Comparison of ENCODE assay signal across 14 cellular contexts in genomic region chr7:127589901-127590300, GRCh38. TPM values are rescaled to one million over a fixed set of nuclear protein-coding genes. Genes with fewer than 3 reads are reported as not detected.
DNase-seq lines count a peak whose midpoint lies in the region; ATAC-seq lines count a peak whose summit lies in the region.
"Had no signal": no experiment of that assay in that cellular context is flagged by ENCODE, and none has a peak within 500 bp of the region (broad histone marks: within the 10 kb centered on the region; RNA-seq: fewer than 3 reads in every experiment).

No MANE protein-coding gene starts in this region.

- H3K4me1 Mint-ChIP-seq in activated naive CD8-positive, alpha-beta T cell treated with anti-CD3 and anti-CD28 coated beads, Interleukin-2, amount 50 U/mL, for 24 hours: peaks cover 33% of the 10 kb centered on the region
- H3K4me1 Mint-ChIP-seq in naive thymus-derived CD4-positive, alpha-beta T cell: peaks cover 26 to 49% (median 40%) of the 10 kb centered on the region in 7 donors

- H3K36me3 Mint-ChIP-seq in activated naive CD8-positive, alpha-beta T cell treated with anti-CD3 and anti-CD28 coated beads, Interleukin-2, amount 50 U/mL, for 24 hours (ENCODE audit: low read depth): peaks cover 14% of the 10 kb centered on the region
- H3K36me3 Mint-ChIP-seq in naive thymus-derived CD4-positive, alpha-beta T cell: peaks cover 5 to 14% (median 6%) of the 10 kb centered on the region in 5 donors

- H3K9me2 ChIP-seq in GM23248 (ENCODE audit: insufficient read depth): no peaks in the 10 kb centered on the region

- DNase-seq in GM23248 (peak; percentile 47), NCI-H2227 (lab: John Stamatoyannopoulos, UW; ENCODE audit: unreplicated experiment) (no peak), Right ventricle myocardium inferior (ENCODE audit: missing footprints) (no peak), NCI-H1694 (lab: John Stamatoyannopoulos, UW) (no peak)
- no peak for DNase-seq in activated naive CD8-positive, alpha-beta T cell treated with anti-CD3 and anti-CD28 coated beads, Interleukin-2, amount 50 U/mL, for 24 hours
- no peak for DNase-seq in naive thymus-derived CD4-positive, alpha-beta T cell
- DNase-seq: NCI-H1105 treated with DMSO at 0.1 percent for 48 hours, NCI-H82 had no signal

- ATAC-seq in activated naive CD8-positive, alpha-beta T cell treated with anti-CD3 and anti-CD28 coated beads, Interleukin-2, amount 50 U/mL, for 24 hours: no peak
- no peak for ATAC-seq in naive thymus-derived CD4-positive, alpha-beta T cell
- no peak for ATAC-seq in GM19351 (IDR thresholded peaks at IDR 0.05; ENCODE audit: unreplicated experiment)
- ATAC-seq in Right ventricle myocardium inferior: no peak
- ATAC-seq: gastroesophageal sphincter, right cardiac atrium had no signal

- intact Hi-C loops in naive thymus-derived CD4-positive, alpha-beta T cell (cut with micrococcal nuclease): loop anchor here (2.0 to 10.0 kb wide), 11 partner anchors 178 to 1632 kb away; partner anchors contain the start of genes HILPDA (in 2 of the 2), ATP6V1F (in 1 of the 2), GRM8 (in 1 of the 2) and IMPDH1 (in 1 of the 2)
- intact Hi-C loops in Right ventricle myocardium inferior (cut with DNase I): loop anchor here (2.0 kb wide), 2 partner anchors 61 to 197 kb away; partner anchors contain the start of gene ZNF800

- H2AFZ ChIP-seq in GM23248: no peak overlapping the region

- H3K4me2 ChIP-seq in BLaER1 treated with 17β-estradiol and CSF1 and Interleukin-3, amounts not matched to agents 10 nM and 100 nM: peak overlapping the region; percentile 87 to 98 (median 93); a peak in 21 of 22 replicates
- peak overlapping the region; percentile 84 for H3K4me2 ChIP-seq in GM23248 (ENCODE audit: unreplicated experiment)

- no peaks in the 10 kb centered on the region for H3F3A ChIP-seq in GM23248 (ENCODE audit: insufficient read depth)

- H3K27ac ChIP-seq in BLaER1 treated with 17β-estradiol and CSF1 and Interleukin-3, amounts not matched to agents 10 nM and 100 nM: no peak overlapping the region; a peak in 1 of 22 replicates
- H3K27ac ChIP-seq in GM23248: no peak overlapping the region
- peak overlapping the region; percentile 93 for H3K27ac ChIP-seq in naive thymus-derived CD4-positive, alpha-beta T cell (ENCODE audit: low read depth, low read length)

- H4K20me1 ChIP-seq in BLaER1 treated with 17β-estradiol and CSF1 and Interleukin-3, amounts not matched to agents 10 nM and 100 nM: peaks cover under 1 to 33% (median 19%) of the 10 kb centered on the region in 11 experiments; a peak in 19 of 22 replicates
- H4K20me1 ChIP-seq in GM23248 (ENCODE audit: insufficient read depth): no peaks in the 10 kb centered on the region

- H3K4me1 ChIP-seq in BLaER1 treated with 17β-estradiol and CSF1 and Interleukin-3, amounts not matched to agents 10 nM and 100 nM: peaks cover 27 to 47% (median 36%) of the 10 kb centered on the region in 10 experiments
- H3K4me1 ChIP-seq in GM23248 (ENCODE audit: insufficient read depth): peaks cover 8% of the 10 kb centered on the region
- H3K4me1 ChIP-seq in naive thymus-derived CD4-positive, alpha-beta T cell (ENCODE audit: control insufficient read depth in 2 of 2, insufficient read depth in 2 of 2, low read length in 2 of 2): peaks cover 16 to 20% of the 10 kb centered on the region in 2 donors

- POLR2A ChIA-PET in naive thymus-derived CD4-positive, alpha-beta T cell (lab: Charles Lee): no interaction called here

- H3K9ac ChIP-seq in BLaER1 treated with 17β-estradiol and CSF1 and Interleukin-3, amounts not matched to agents 10 nM and 100 nM: peak overlapping the region in 4 of 11 experiments; percentile 89 to 95 (median 94); a peak in 4 of 22 replicates
- peak overlapping the region; percentile 95; the same call in 1 of the 2 replicates for H3K9ac ChIP-seq in GM23248

- peaks cover 22 to 34% (median 27%) of the 10 kb centered on the region in 11 experiments for H3K36me3 ChIP-seq in BLaER1 treated with 17β-estradiol and CSF1 and Interleukin-3, amounts not matched to agents 10 nM and 100 nM
- peaks cover 9% of the 10 kb centered on the region; the same call in 1 of the 2 replicates for H3K36me3 ChIP-seq in GM23248 (ENCODE audit: low read depth)
- H3K36me3 ChIP-seq in naive thymus-derived CD4-positive, alpha-beta T cell (ENCODE audit: control insufficient read depth in 2 of 3, insufficient read depth in 3 of 3, low read length in 3 of 3): peaks cover 0 to 25% (median 7%) of the 10 kb centered on the region in 3 experiments

- H3K4me3 Mint-ChIP-seq in activated naive CD8-positive, alpha-beta T cell treated with anti-CD3 and anti-CD28 coated beads, Interleukin-2, amount 50 U/mL, for 24 hours: peak overlapping the region; percentile 97
- peak overlapping the region; percentile 84 to 99 (median 96) for H3K4me3 Mint-ChIP-seq in naive thymus-derived CD4-positive, alpha-beta T cell

- CTCF ChIA-PET in naive thymus-derived CD4-positive, alpha-beta T cell (lab: Charles Lee): no interaction called here

- H3K9me3 ChIP-seq in BLaER1 treated with 17β-estradiol and CSF1 and Interleukin-3, amounts not matched to agents 10 nM and 100 nM (replicated peaks in 1 of 11): no peaks in the 10 kb centered on the region
- no peaks in the 10 kb centered on the region for H3K9me3 ChIP-seq in GM23248 (ENCODE audit: low read depth)
- H3K9me3 ChIP-seq in naive thymus-derived CD4-positive, alpha-beta T cell (ENCODE audit: control insufficient read depth in 2 of 3, low read length in 3 of 3): no peaks in the 10 kb centered on the region
- H3K9me3 ChIP-seq: gastroesophageal sphincter had no signal

- H3K4me3 ChIP-seq in BLaER1 treated with 17β-estradiol and CSF1 and Interleukin-3, amounts not matched to agents 10 nM and 100 nM: peak overlapping the region in 4 of 10 experiments; percentile 94 to 99 (median 98); a peak in 7 of 20 replicates
- H3K4me3 ChIP-seq in GM23248: peak overlapping the region; percentile 96
- no peak overlapping the region for H3K4me3 ChIP-seq in naive thymus-derived CD4-positive, alpha-beta T cell (ENCODE audit: low read length)

- in situ Hi-C loops in GM23248 (cut with MboI): no loop called here

- no peaks in the 10 kb centered on the region for H3K9me3 Mint-ChIP-seq in activated naive CD8-positive, alpha-beta T cell treated with anti-CD3 and anti-CD28 coated beads, Interleukin-2, amount 50 U/mL, for 24 hours
- H3K9me3 Mint-ChIP-seq in naive thymus-derived CD4-positive, alpha-beta T cell: no peaks in the 10 kb centered on the region

- no peaks in the 10 kb centered on the region for H3K27me3 ChIP-seq in BLaER1 treated with 17β-estradiol and CSF1 and Interleukin-3, amounts not matched to agents 10 nM and 100 nM
- H3K27me3 ChIP-seq in GM23248 (replicated peaks; ENCODE audit: insufficient read depth): no peaks in the 10 kb centered on the region
- H3K27me3 ChIP-seq in naive thymus-derived CD4-positive, alpha-beta T cell (ENCODE audit: control insufficient read depth in 2 of 2, insufficient read depth in 2 of 2, low read length in 2 of 2): no peaks in the 10 kb centered on the region
- H3K27me3 ChIP-seq: gastroesophageal sphincter had no signal

- no peaks in the 10 kb centered on the region for H3K27me3 Mint-ChIP-seq in activated naive CD8-positive, alpha-beta T cell treated with anti-CD3 and anti-CD28 coated beads, Interleukin-2, amount 50 U/mL, for 24 hours
- H3K27me3 Mint-ChIP-seq in naive thymus-derived CD4-positive, alpha-beta T cell: no peaks in the 10 kb centered on the region

- peaks cover 28% of the 10 kb centered on the region for H3K79me2 ChIP-seq in GM23248 (ENCODE audit: insufficient read depth)

- H3K27ac Mint-ChIP-seq in activated naive CD8-positive, alpha-beta T cell treated with anti-CD3 and anti-CD28 coated beads, Interleukin-2, amount 50 U/mL, for 24 hours: peak overlapping the region; percentile 56
- peak overlapping the region; percentile 48 to 96 (median 88) for H3K27ac Mint-ChIP-seq in naive thymus-derived CD4-positive, alpha-beta T cell

- WGBS in GM23248 (ENCODE audit: low coverage in 1 of 2, low lambda C conversion rate in 2 of 2, missing lambda C conversion rate in 2 of 2), 2 experiments: 82 to 83% methylated on average over 3 of the region's 3 CpGs

RNA-seq across cellular contexts. Expression of gene ARF5, which starts 1.7 kb away (rescaled TPM):
- total RNA-seq in GM23248 (2014; rRNA removed; shearing (Covaris generic)): 263 and 269 TPM in 2 replicates
- polyA plus RNA-seq in GM23248 (2016; fragmentation: Nextera tagmentation; extraction: Ambion mirVana): 207 and 220 TPM in 2 replicates
- total RNA-seq in naive thymus-derived CD4-positive, alpha-beta T cell: 100 to 1,000 TPM in 2 of 5 experiments, 10 to 100 TPM in 3; 74.6 to 113 (median 78.8) TPM
- 100 to 1,000 TPM; 144 to 158 TPM for polyA plus RNA-seq in naive thymus-derived CD4-positive, alpha-beta T cell
- 78.1 TPM for total RNA-seq in Right ventricle myocardium inferior

RNA-seq across cellular contexts. Expression of gene FSCN3, which starts 3.6 kb away (rescaled TPM):
- total RNA-seq in GM23248 (2014; rRNA removed; shearing (Covaris generic)): 3.8 TPM in 1 of 2 replicates, not detected in the other
- not detected in 2 replicates for polyA plus RNA-seq in GM23248 (2016; fragmentation: Nextera tagmentation; extraction: Ambion mirVana)
- 1 to 10 TPM; 1.4 to 6.1 (median 5.0) TPM for total RNA-seq in naive thymus-derived CD4-positive, alpha-beta T cell
- polyA plus RNA-seq in naive thymus-derived CD4-positive, alpha-beta T cell: under 1 TPM; 0.37 to 0.47 TPM
- total RNA-seq in Right ventricle myocardium inferior: 0.38 TPM
- polyA plus RNA-seq: liver had no signal

RNA-seq across cellular contexts. Expression of gene GCC1, which starts 4.5 kb away (rescaled TPM):
- 17.9 and 19.5 TPM in 2 replicates for total RNA-seq in GM23248 (2014; rRNA removed; shearing (Covaris generic))
- polyA plus RNA-seq in GM23248 (2016; fragmentation: Nextera tagmentation; extraction: Ambion mirVana): 13.8 TPM in 2 replicates
- 10 to 100 TPM; 19.6 to 31.3 (median 23.7) TPM for total RNA-seq in naive thymus-derived CD4-positive, alpha-beta T cell
- 10 to 100 TPM in 1 of 2 donors, 1 to 10 TPM in 1; 9.3 to 21.1 TPM for polyA plus RNA-seq in naive thymus-derived CD4-positive, alpha-beta T cell
- total RNA-seq in Right ventricle myocardium inferior: 7.5 TPM

RNA-seq across cellular contexts. Expression of gene PAX4, which starts 28.0 kb away (rescaled TPM):
- total RNA-seq in GM23248 (2014; rRNA removed; shearing (Covaris generic)): not detected in 2 replicates
- not detected in 2 replicates for polyA plus RNA-seq in GM23248 (2016; fragmentation: Nextera tagmentation; extraction: Ambion mirVana)
- not detected for total RNA-seq in naive thymus-derived CD4-positive, alpha-beta T cell
- polyA plus RNA-seq in naive thymus-derived CD4-positive, alpha-beta T cell: not detected
- not detected for total RNA-seq in Right ventricle myocardium inferior
- total RNA-seq: gastroesophageal sphincter, liver, right cardiac atrium, ureter had no signal
- polyA plus RNA-seq: liver, right cardiac atrium had no signal
